In genomic region chr2:131521961-131522781, GRCh38 we compare ENCODE assay signal across 21 cellular contexts. TPM values are rescaled to one million over a fixed set of nuclear protein-coding genes. Genes with fewer than 3 reads are reported as not detected.
DNase-seq lines count a peak whose midpoint lies in the region; ATAC-seq and TF ChIP-seq lines count a peak whose summit lies in the region.
"Had no signal": no experiment of that assay in that cellular context is flagged by ENCODE, and none has a peak within 500 bp of the region (broad histone marks: within the 10 kb centered on the region; RNA-seq: fewer than 3 reads in every experiment).

No MANE protein-coding gene starts in this region.

- POLR2A ChIA-PET in CD8-positive, alpha-beta memory T cell (lab: Charles Lee): no interaction called here

- no peaks in the 10 kb centered on the region for H3K9me3 Mint-ChIP-seq in CD8-positive, alpha-beta memory T cell
- H3K9me3 Mint-ChIP-seq: activated T-cell treated with anti-CD3 and anti-CD28 coated beads, Interleukin-2, amount 50 U/mL, for 72 hours; CD4-positive, CD25-positive, alpha-beta regulatory T cell; HFFc6; neural crest cell had no signal

- ATAC-seq in left ventricle myocardium superior (peak; percentile 93), sciatic nerve (peak; percentile 26)
- ATAC-seq: activated T-cell treated with anti-CD3 and anti-CD28 coated beads, Interleukin-2, amount 50 U/mL, for 72 hours had no signal

- no peak overlapping the region for H3K27ac ChIP-seq in CD8-positive, alpha-beta memory T cell (ENCODE audit: low read depth, low read length)
- no peak overlapping the region for H3K27ac ChIP-seq in esophagus muscularis mucosa (replicated peaks in 1 of 4)
- H3K27ac ChIP-seq: SK-N-MC, thoracic aorta had no signal

- WGBS in esophagus muscularis mucosa: 84% methylated on average over 16 of the region's 20 CpGs

- peaks cover 0 to under 1% (median 0%) of the 10 kb centered on the region in 3 donors for H3K4me1 Mint-ChIP-seq in CD8-positive, alpha-beta memory T cell
- H3K4me1 Mint-ChIP-seq: neural crest cell had no signal

- TF ChIP-seq EP300 in esophagus muscularis mucosa (IDR thresholded peaks at IDR 0.05): no peak

- intact Hi-C loops in left ventricle myocardium superior (cut with micrococcal nuclease): no loop called here
- intact Hi-C loops in sciatic nerve (cut with DNase I): no loop called here
- intact Hi-C loops in esophagus muscularis mucosa (cut with DNase I): no loop called here

- peak overlapping the region in 3 of 8 donors; percentile 23 to 69 (median 48) for H3K27ac Mint-ChIP-seq in CD8-positive, alpha-beta memory T cell
- H3K27ac Mint-ChIP-seq: activated T-cell treated with anti-CD3 and anti-CD28 coated beads, Interleukin-2, amount 50 U/mL, for 72 hours; HFFc6 had no signal

- DNase-seq in EH (ENCODE audit: low read depth) (peak; percentile 3), MG63 (peak; percentile 20), left ventricle myocardium superior (peak; percentile 78), sciatic nerve (ENCODE audit: low spot score) (no peak), esophagus muscularis mucosa (ENCODE audit: extremely low spot score) (no peak), NCI-H69 (lab: John Stamatoyannopoulos, UW) (no peak)
- no peak for DNase-seq in CD8-positive, alpha-beta memory T cell
- DNase-seq: activated CD4-positive, alpha-beta T cell treated with anti-CD3 and anti-CD28 coated beads, Interleukin-2, amount 50 U/mL, for 48 hours; activated T-cell treated with anti-CD3 and anti-CD28 coated beads, Interleukin-2, amount 50 U/mL, for 72 hours; CD4-positive, CD25-positive, alpha-beta regulatory T cell; central memory CD4-positive, alpha-beta T cell; effector memory CD4-positive, alpha-beta T cell; foreskin fibroblast; HFFc6; KBM-7; NCI-H226; stimulated activated CD4-positive, alpha-beta T cell treated with anti-CD3 and anti-CD28 coated beads, Interleukin-2, amount 100 ng/mL, for 24 hours had no signal

- no peaks in the 10 kb centered on the region for H3K9me3 ChIP-seq in MG63
- no peaks in the 10 kb centered on the region for H3K9me3 ChIP-seq in CD8-positive, alpha-beta memory T cell (ENCODE audit: low read length)
- no peaks in the 10 kb centered on the region for H3K9me3 ChIP-seq in esophagus muscularis mucosa
- H3K9me3 ChIP-seq: thoracic aorta had no signal

- H3K36me3 ChIP-seq in MG63 (no peaks in the 10 kb centered on the region), esophagus muscularis mucosa (peaks cover 15 to 45% (median 35%) of the 10 kb centered on the region in 4 donors)
- H3K36me3 ChIP-seq in CD8-positive, alpha-beta memory T cell (ENCODE audit: insufficient read depth, low read length): no peaks in the 10 kb centered on the region

- H3K4me3 ChIP-seq in MG63: no peak overlapping the region
- H3K4me3 ChIP-seq in CD8-positive, alpha-beta memory T cell (ENCODE audit: low read length): no peak overlapping the region
- no peak overlapping the region for H3K4me3 ChIP-seq in esophagus muscularis mucosa
- H3K4me3 ChIP-seq: SK-N-MC, thoracic aorta had no signal

- CTCF ChIA-PET in CD8-positive, alpha-beta memory T cell (lab: Charles Lee): interaction anchor here (1.8 kb wide), 1 partner anchor 29 kb away, joined by 4 read pairs; no protein-coding TSS in a partner anchor

- H3K27me3 Mint-ChIP-seq in CD8-positive, alpha-beta memory T cell: no peaks in the 10 kb centered on the region
- H3K27me3 Mint-ChIP-seq: CD4-positive, CD25-positive, alpha-beta regulatory T cell had no signal

- TF ChIP-seq POLR2A in esophagus muscularis mucosa (IDR thresholded peaks at IDR 0.05; ENCODE audit: low read depth): no peak

- H3K4me3 Mint-ChIP-seq in CD8-positive, alpha-beta memory T cell: no peak overlapping the region
- H3K4me3 Mint-ChIP-seq: activated T-cell treated with anti-CD3 and anti-CD28 coated beads, Interleukin-2, amount 50 U/mL, for 72 hours; CD4-positive, CD25-positive, alpha-beta regulatory T cell; HFFc6; neural crest cell had no signal

- no peak for TF ChIP-seq CTCF in esophagus muscularis mucosa (IDR thresholded peaks at IDR 0.05)

- peaks cover under 1% of the 10 kb centered on the region for H3K4me1 ChIP-seq in CD8-positive, alpha-beta memory T cell (ENCODE audit: insufficient read depth, low read length)
- H3K4me1 ChIP-seq in esophagus muscularis mucosa: peaks cover 0 to 2% (median under 1%) of the 10 kb centered on the region in 4 donors

- H3K27me3 ChIP-seq in MG63 (no peaks in the 10 kb centered on the region), esophagus muscularis mucosa (no peaks in the 10 kb centered on the region)
- H3K27me3 ChIP-seq in CD8-positive, alpha-beta memory T cell (ENCODE audit: insufficient read depth, low read length, poor library complexity, severe bottlenecking): no peaks in the 10 kb centered on the region

- peaks cover 0 to 30% (median 0%) of the 10 kb centered on the region in 3 donors for H3K36me3 Mint-ChIP-seq in CD8-positive, alpha-beta memory T cell

RNA-seq across cellular contexts. Expression of gene CCDC74A, which starts 5.5 kb away (rescaled TPM):
- 2.7 and 6.5 TPM in 2 replicates for total RNA-seq in MG63 (2014; rRNA removed; shearing (Covaris generic); ENCODE audit: low replicate concordance)
- 1.0 TPM for total RNA-seq in left ventricle myocardium superior
- total RNA-seq in sciatic nerve: 12.8 TPM
- 1 to 10 TPM; 3.6 to 5.0 TPM for total RNA-seq in CD8-positive, alpha-beta memory T cell
- polyA plus RNA-seq in CD8-positive, alpha-beta memory T cell: 0.69 TPM
- total RNA-seq in esophagus muscularis mucosa: 1 to 10 TPM; 4.2 to 8.5 (median 7.2) TPM

RNA-seq across cellular contexts. Expression of gene MZT2A, which starts 30.0 kb away (rescaled TPM):
- 149 and 245 TPM in 2 replicates for total RNA-seq in MG63 (2014; rRNA removed; shearing (Covaris generic); ENCODE audit: low replicate concordance)
- 370 TPM for total RNA-seq in left ventricle myocardium superior
- total RNA-seq in sciatic nerve: 71.0 TPM
- total RNA-seq in CD8-positive, alpha-beta memory T cell: 100 to 1,000 TPM; 141 to 142 TPM
- 92.6 TPM for polyA plus RNA-seq in CD8-positive, alpha-beta memory T cell
- total RNA-seq in esophagus muscularis mucosa: 100 to 1,000 TPM in 1 of 4 donors, 10 to 100 TPM in 3; 74.8 to 107 (median 88.9) TPM

RNA-seq across cellular contexts. Expression of gene TUBA3D, which starts 46.3 kb away (rescaled TPM):
- total RNA-seq in MG63 (2014; rRNA removed; shearing (Covaris generic); ENCODE audit: low replicate concordance): not detected in 2 replicates
- total RNA-seq in left ventricle myocardium superior: 100 TPM
- total RNA-seq in sciatic nerve: not detected
- not detected for total RNA-seq in CD8-positive, alpha-beta memory T cell
- polyA plus RNA-seq in CD8-positive, alpha-beta memory T cell: 0.14 TPM
- not detected for total RNA-seq in esophagus muscularis mucosa
- total RNA-seq: activated T-cell treated with anti-CD3 and anti-CD28 coated beads, Interleukin-2, amount 50 U/mL, for 72 hours; CD4-positive, CD25-positive, alpha-beta regulatory T cell; HFFc6; lung microvascular endothelial cell; neural crest cell; thoracic aorta had no signal
- polyA plus RNA-seq: CD4-positive, CD25-positive, alpha-beta regulatory T cell had no signal

Comparison
In these comparisons a context has a peak if more than half of its experiments do, and no peak if none do; other contexts are left out.
1. DNase-seq: peak in EH (single experiment), MG63 (single experiment) and left ventricle myocardium superior (single experiment); none in sciatic nerve (single experiment), CD8-positive, alpha-beta memory T cell (0 of 5), esophagus muscularis mucosa (single experiment) and NCI-H69 (single experiment).
2. RNA of gene TUBA3D, which starts 46.3 kb away (total RNA-seq): 100 TPM in left ventricle myocardium superior (single experiment); not detected in MG63, not detected in sciatic nerve (single experiment), not detected in CD8-positive, alpha-beta memory T cell and not detected in esophagus muscularis mucosa; every median in the first group is over 10 times any median in the second.